8 cellular contexts compared by ENCODE assay signal in genomic region chr2:127675335-127676261, GRCh38. TPM values are rescaled to one million over a fixed set of nuclear protein-coding genes. Genes with fewer than 3 reads are reported as not detected.
DNase-seq lines count a peak whose midpoint lies in the region; ATAC-seq, FAIRE-seq and TF ChIP-seq lines count a peak whose summit lies in the region.

A gene with protein sequence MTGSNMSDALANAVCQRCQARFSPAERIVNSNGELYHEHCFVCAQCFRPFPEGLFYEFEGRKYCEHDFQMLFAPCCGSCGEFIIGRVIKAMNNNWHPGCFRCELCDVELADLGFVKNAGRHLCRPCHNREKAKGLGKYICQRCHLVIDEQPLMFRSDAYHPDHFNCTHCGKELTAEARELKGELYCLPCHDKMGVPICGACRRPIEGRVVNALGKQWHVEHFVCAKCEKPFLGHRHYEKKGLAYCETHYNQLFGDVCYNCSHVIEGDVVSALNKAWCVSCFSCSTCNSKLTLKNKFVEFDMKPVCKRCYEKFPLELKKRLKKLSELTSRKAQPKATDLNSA (minus strand): TSS chr2:127675530. CDS start chr2:127675024, 506 bp downstream.

- intact Hi-C loops in HepG2 (cut with micrococcal nuclease; ENCODE audit: unreplicated experiment): no loop called here

- peak within 1 kb of the TSS; percentile 94 for H3K4me2 ChIP-seq in HepG2 (ENCODE audit: low read depth, low read length)

- H3K36me3 ChIP-seq in HepG2 (replicated peaks in 1 of 2; ENCODE audit: control insufficient read depth in 1 of 2, insufficient read depth in 2 of 2, low read length in 2 of 2) (no peaks in the 10 kb centered on the region), suprapubic skin (no peaks in the 10 kb centered on the region)

- no peak for FAIRE-seq in HepG2 (lab: Jason Lieb, UNC)

- TF ChIP-seq EP300 in HepG2 (IDR thresholded peaks at IDR 0.05; ENCODE audit: low read depth in 2 of 2, low read length in 2 of 2): no peak
- no peak for TF ChIP-seq EP300 in HepG2 (CRISPR knock-in tag; IDR thresholded peaks at IDR 0.05; ENCODE audit: borderline replicate concordance)
- no peak for TF ChIP-seq EP300 in suprapubic skin (IDR thresholded peaks at IDR 0.05)

- peak; percentile 58 for ATAC-seq in HepG2
- ATAC-seq in GM18519 (IDR thresholded peaks at IDR 0.05; ENCODE audit: low FRiP score, unreplicated experiment): no peak

- no peaks in the 10 kb centered on the region for H3K79me2 ChIP-seq in HepG2 (ENCODE audit: insufficient read depth, low read length)

- TF ChIP-seq POLR2A in HepG2 (IDR thresholded peaks at IDR 0.05; ENCODE audit: insufficient read depth in 1 of 2, low read depth in 2 of 2, low read length in 2 of 2) (no peak), suprapubic skin (IDR thresholded peaks at IDR 0.05) (no peak)

- BruUV-seq in HepG2 (replicated peaks; lab: Mats Ljungman, UMichigan): no TSS peak

- CTCF ChIA-PET in HepG2 (lab: Yijun Ruan, JAX; ENCODE audit: low intra/inter-chr PET ratio, low total read pairs): no interaction called here

- H3K9me3 ChIP-seq in HepG2 (ENCODE audit: low read length) (no peaks in the 10 kb centered on the region), suprapubic skin (no peaks in the 10 kb centered on the region)

- TF ChIP-seq CTCF in choroid plexus epithelial cell (conservative IDR thresholded peaks at IDR 0.05; ENCODE audit: low read depth, low read length): no peak
- peak; percentile 53 for TF ChIP-seq CTCF in HepG2 (CRISPR knock-in tag; IDR thresholded peaks at IDR 0.05)
- TF ChIP-seq CTCF in suprapubic skin (IDR thresholded peaks at IDR 0.05): peak in 1 of 2 donors; percentile 18

- H4K20me1 ChIP-seq in HepG2 (ENCODE audit: insufficient read depth, low read length): no peaks in the 10 kb centered on the region; the same call in 1 of the 2 replicates

- in situ Hi-C loops in HepG2 (cut with HindIII; ENCODE audit: extremely low pct_ligation_motif_present, low pct_unique_long_range_greater_than_20kb): no loop called here

- H3K4me1 ChIP-seq in HepG2 (ENCODE audit: insufficient read depth, low read length): peaks cover 34% of the 10 kb centered on the region
- peaks cover 37% of the 10 kb centered on the region for H3K4me1 ChIP-seq in suprapubic skin

- 10% methylated on average over 34 of the region's 56 CpGs for WGBS in HepG2 (ENCODE audit: low lambda C conversion rate)
- 2% methylated on average over 41 of the region's 56 CpGs for WGBS in suprapubic skin

- no peak within 1 kb of the TSS for H3K27ac ChIP-seq in HepG2 (ENCODE audit: extremely low read length, insufficient read depth, low read length)
- H3K27ac ChIP-seq in suprapubic skin: peak within 1 kb of the TSS; percentile 86

- no peak within 1 kb of the TSS for H2AFZ ChIP-seq in HepG2 (ENCODE audit: low read length)

- POLR2A ChIA-PET in HepG2 (lab: Yijun Ruan, JAX): interaction anchor here (0.5 to 1.3 kb wide), 2 partner anchors 25 to 184 kb away, joined by 3 read pairs; no protein-coding TSS in a partner anchor

- H3K27me3 ChIP-seq in HepG2 (ENCODE audit: control insufficient read depth in 1 of 2, insufficient read depth in 2 of 2, low read length in 2 of 2): peaks cover 22 to 86% of the 10 kb centered on the region in 2 experiments
- peaks cover 16% of the 10 kb centered on the region for H3K27me3 ChIP-seq in suprapubic skin

- H3K9ac ChIP-seq in HepG2 (ENCODE audit: insufficient read depth, low read depth, low read length): peak within 1 kb of the TSS; percentile 40; the same call in 1 of the 2 replicates

- peak within 1 kb of the TSS; percentile 51 for H3K4me3 ChIP-seq in choroid plexus epithelial cell (ENCODE audit: low read depth, low read length)
- H3K4me3 ChIP-seq in HepG2 (replicated peaks in 1 of 3; ENCODE audit: insufficient read depth in 1 of 3, low read depth in 2 of 3, low read length in 3 of 3): peak within 1 kb of the TSS; percentile 53 to 78 (median 54)
- H3K4me3 ChIP-seq in suprapubic skin: peak within 1 kb of the TSS; percentile 75

- peak; percentile 20 for DNase-seq in COLO668 (lab: John Stamatoyannopoulos, UW; ENCODE audit: unreplicated experiment)
- peak; percentile 16 for DNase-seq in LoVo (ENCODE audit: low spot score)
- peak; percentile 20 for DNase-seq in choroid plexus epithelial cell (ENCODE audit: low read depth)
- no peak for DNase-seq in HepG2 (ENCODE audit: low spot score)
- DNase-seq in suprapubic skin (ENCODE audit: low spot score in 2 of 2): peak in 1 of 2 donors; percentile 73
- DNase-seq in occipital lobe (lab: John Stamatoyannopoulos, UW): no peak
- no peak for DNase-seq in NCI-H345 treated with DMSO at 0.1 percent for 48 hours (lab: John Stamatoyannopoulos, UW; ENCODE audit: unreplicated experiment)

- TF ChIP-seq RAD21 in HepG2 (CRISPR knock-in tag; IDR thresholded peaks at IDR 0.05): no peak

TF ChIP-seq in HepG2, 621 proteins besides CTCF, POLR2A, EP300 and RAD21:
- TF ChIP-seq CBX2 (IDR thresholded peaks at IDR 0.05; ENCODE audit: low read depth, low read length) (peak; percentile 83), CBX2 (CRISPR knock-in tag; IDR thresholded peaks at IDR 0.05; ENCODE audit: low read depth) (0 out of 2 replicates have a peak, but pooled peaks have one; percentile 72), ZBTB7B (CRISPR knock-in tag; IDR thresholded peaks at IDR 0.05) (0 out of 2 replicates have a peak, but pooled peaks have one; percentile 49), ZNF329 (CRISPR knock-in tag; IDR thresholded peaks at IDR 0.05; ENCODE audit: low read depth) (no peak), HNRNPK (IDR thresholded peaks at IDR 0.05; ENCODE audit: low read depth, low read length, poor library complexity, severe bottlenecking) (peak; percentile 96), SIX1 (CRISPR knock-in tag; IDR thresholded peaks at IDR 0.05; ENCODE audit: borderline replicate concordance) (no peak), HCFC1 (IDR thresholded peaks at IDR 0.05; ENCODE audit: low read depth, low read length) (no peak), SIN3B (IDR thresholded peaks at IDR 0.05; ENCODE audit: low read length) (no peak), STAG1 (CRISPR knock-in tag; IDR thresholded peaks at IDR 0.05) (peak; percentile 50), ZNF12 (CRISPR knock-in tag; IDR thresholded peaks at IDR 0.05) (no peak), PPARG (CRISPR knock-in tag; conservative IDR thresholded peaks at IDR 0.05) (no peak), RNF2 (conservative IDR thresholded peaks at IDR 0.05; ENCODE audit: low read depth) (0 out of 2 replicates have a peak, but pooled peaks have one; percentile 57), EZH2 (conservative IDR thresholded peaks at IDR 0.05; ENCODE audit: low read depth, low read length) (peak; percentile 96), PCBP1 (IDR thresholded peaks at IDR 0.05; ENCODE audit: borderline replicate concordance, low read depth, low read length) (0 out of 2 replicates have a peak, but pooled peaks have one; percentile 70)

RNA-seq across cellular contexts. Expression of the gene that starts here (rescaled TPM):
- 0.90 and 1.0 TPM in 2 replicates for total RNA-seq in HepG2 (2016; rRNA removed; fragmentation: Illumina TruSeq; extraction: Trizol)
- total RNA-seq in HepG2 (2016; cell fraction: cytosol; rRNA removed; fragmentation: Illumina TruSeq; extraction: Trizol; ENCODE audit: low read depth): 1.9 and 3.6 TPM in 2 replicates
- total RNA-seq in HepG2 (2016; cell fraction: insoluble cytoplasmic fraction; rRNA removed; fragmentation: Illumina TruSeq; extraction: Trizol): 0.85 and 1.2 TPM in 2 replicates
- total RNA-seq in HepG2 (2016; cell fraction: membrane; rRNA removed; fragmentation: Illumina TruSeq; extraction: Trizol): 2.6 and 3.9 TPM in 2 replicates
- total RNA-seq in HepG2 (2016; cell fraction: nucleus; rRNA removed; fragmentation: Illumina TruSeq; extraction: Trizol): 0.56 and 0.81 TPM in 2 replicates
- 1.9 and 2.0 TPM in 2 replicates for polyA plus RNA-seq in HepG2 (2011; rRNA removed)
- 2.1 and 3.1 TPM in 2 replicates for polyA plus RNA-seq in HepG2 (2011; cell fraction: cytosol; rRNA removed)
- 2.0 and 2.2 TPM in 2 replicates for polyA plus RNA-seq in HepG2 (2011; cell fraction: nucleus; rRNA removed)
- polyA plus RNA-seq in HepG2 (2012): 2.1 and 3.9 TPM in 2 replicates
- 8.9 and 10.7 TPM in 2 replicates for polyA plus RNA-seq in HepG2 (2016; cell fraction: cytosol; fragmentation: Illumina TruSeq; extraction: Trizol; ENCODE audit: low read depth)
- polyA plus RNA-seq in HepG2 (2016; cell fraction: insoluble cytoplasmic fraction; fragmentation: Illumina TruSeq; extraction: Trizol; ENCODE audit: low read depth): 2.4 and 3.4 TPM in 2 replicates
- polyA plus RNA-seq in HepG2 (2016; cell fraction: membrane; fragmentation: Illumina TruSeq; extraction: Trizol; ENCODE audit: low read depth): 8.6 and 9.2 TPM in 2 replicates
- polyA plus RNA-seq in HepG2 (2016; cell fraction: nucleus; fragmentation: Illumina TruSeq; extraction: Trizol; ENCODE audit: insufficient read depth, low read depth): 1.5 TPM in 2 replicates
- 0.07 and 4.5 TPM in 2 replicates for polyA minus RNA-seq in HepG2 (2011; rRNA and poly(A)+ RNA removed; ENCODE audit: low replicate concordance)
- polyA minus RNA-seq in HepG2 (2011; cell fraction: cytosol; rRNA and poly(A)+ RNA removed): 1.2 and 1.9 TPM in 2 replicates
- 1.2 and 1.6 TPM in 2 replicates for polyA minus RNA-seq in HepG2 (2011; cell fraction: nucleus; rRNA and poly(A)+ RNA removed)
- 10 to 100 TPM in 2 of 4 donors, 1 to 10 TPM in 2; 9.2 to 40.0 (median 15.4) TPM for total RNA-seq in suprapubic skin
- 1.2 TPM for total RNA-seq in occipital lobe

Comparison
In these comparisons a context has a peak if more than half of its experiments do, and no peak if none do; other contexts are left out.
1. DNase-seq: peak in COLO668 (single experiment), LoVo (single experiment) and choroid plexus epithelial cell (single experiment); none in HepG2 (single experiment), occipital lobe (single experiment) and NCI-H345 treated with DMSO at 0.1 percent for 48 hours (single experiment).
2. Peak in every context shown above with its lines, with median percentiles within 50 percentile points of each other: H3K4me3 ChIP-seq.